In genomic region chr4:8597791-8598190, GRCh38 we compare ENCODE assay signal across 6 cellular contexts. TPM values are rescaled to one million over a fixed set of nuclear protein-coding genes. Genes with fewer than 3 reads are reported as not detected.
"Had no signal": no experiment of that assay in that cellular context is flagged by ENCODE, and none has a peak within 500 bp of the region (broad histone marks: within the 10 kb centered on the region; RNA-seq: fewer than 3 reads in every experiment).

No MANE protein-coding gene starts in this region.

- H3K4me2 ChIP-seq: GM23338 had no signal

- H3K27ac Mint-ChIP-seq: GM23338 had no signal

- H3K4me3 Mint-ChIP-seq: GM23338, H9 had no signal

- H3K4me3 ChIP-seq: GM23338, K562 had no signal

- H3K9me3 Mint-ChIP-seq: GM23338, H9 had no signal

- DNase-seq: H9, HCEC 1CT, IMR-90 had no signal

RNA-seq across cellular contexts. Expression of gene CPZ, which starts 5.2 kb away (rescaled TPM):
- total RNA-seq: HT-29 had no signal

RNA-seq across cellular contexts. Expression of gene GPR78, which starts 17.6 kb away (rescaled TPM):
- total RNA-seq: HT-29 had no signal
